In genomic region chr1:9490605-9491339, GRCh38 we compare ENCODE assay signal across 1 cellular context.
TF ChIP-seq lines count a peak whose summit lies in the region.

No MANE protein-coding gene starts in this region.

TF ChIP-seq in GM23338, 12 proteins besides CTCF, POLR2A, EP300 and RAD21 (continued from another document):
- TF ChIP-seq REST (IDR thresholded peaks at IDR 0.05; ENCODE audit: unreplicated experiment) (no peak), STAT1 (IDR thresholded peaks at IDR 0.05; ENCODE audit: unreplicated experiment) (no peak), ZNF114 (CRISPR knock-in tag; IDR thresholded peaks at IDR 0.05) (no peak), ETS1 (IDR thresholded peaks at IDR 0.05) (no peak), EZH2phosphoT487 (IDR thresholded peaks at IDR 0.05; ENCODE audit: unreplicated experiment) (no peak), POLR2AphosphoS5 (IDR thresholded peaks at IDR 0.05; ENCODE audit: low read depth) (no peak)
